In genomic region chr12:114355389-114356088, GRCh38 we compare ENCODE assay signal across 11 cellular contexts. TPM values are rescaled to one million over a fixed set of nuclear protein-coding genes. Genes with fewer than 3 reads are reported as not detected.
DNase-seq lines count a peak whose midpoint lies in the region; ATAC-seq and TF ChIP-seq lines count a peak whose summit lies in the region.
"Had no signal": no experiment of that assay in that cellular context is flagged by ENCODE, and none has a peak within 500 bp of the region (broad histone marks: within the 10 kb centered on the region; RNA-seq: fewer than 3 reads in every experiment).

No MANE protein-coding gene starts in this region.

- no peak overlapping the region for H3K27ac Mint-ChIP-seq in T-cell
- H3K27ac Mint-ChIP-seq: CD14-positive monocyte had no signal

- intact Hi-C loops in OCI-LY7 (cut with micrococcal nuclease; ENCODE audit: unreplicated experiment) (no loop called here), left cardiac atrium (cut with DNase I) (no loop called here), thyroid gland (cut with DNase I) (no loop called here), sigmoid colon (cut with DNase I) (no loop called here)

- H3K4me1 ChIP-seq in OCI-LY7 (ENCODE audit: insufficient read depth, low read length, poor library complexity, severe bottlenecking) (no peaks in the 10 kb centered on the region), thyroid gland (no peaks in the 10 kb centered on the region), sigmoid colon (no peaks in the 10 kb centered on the region)

- peak; percentile 5 for DNase-seq in stimulated activated CD4-positive, alpha-beta T cell treated with anti-CD3 and anti-CD28 coated beads, Interleukin-15, amount 100 ng/mL, for 24 hours
- no peak for DNase-seq in stimulated activated CD4-positive, alpha-beta T cell treated with anti-CD3 and anti-CD28 coated beads, Interleukin-4, amount 100 ng/mL, for 1 hour
- DNase-seq in OCI-LY7 (ENCODE audit: low spot score) (no peak), left cardiac atrium (peak; percentile 31), thyroid gland (no peak), T-cell (no peak), COLO829 (ENCODE audit: low spot score) (no peak), sigmoid colon (no peak)
- DNase-seq: activated CD8-positive, alpha-beta memory T cell treated with anti-CD3 and anti-CD28 coated beads for 24 hours; NCI-H446 had no signal

- no peak overlapping the region for H3K4me3 Mint-ChIP-seq in T-cell
- H3K4me3 Mint-ChIP-seq: CD14-positive monocyte had no signal

- H3K9me3 Mint-ChIP-seq in T-cell: peaks cover 5 to 8% (median 6%) of the 10 kb centered on the region in 3 donors

- no peaks in the 10 kb centered on the region for H3K36me3 ChIP-seq in OCI-LY7 (ENCODE audit: insufficient read depth, low read length)
- H3K36me3 ChIP-seq in thyroid gland: no peaks in the 10 kb centered on the region
- no peaks in the 10 kb centered on the region for H3K36me3 ChIP-seq in sigmoid colon

- H3K27ac ChIP-seq in OCI-LY7 (ENCODE audit: low read depth, low read length, poor library complexity, severe bottlenecking) (no peak overlapping the region), thyroid gland (no peak overlapping the region), sigmoid colon (no peak overlapping the region)

- H3K9me3 ChIP-seq in OCI-LY7 (ENCODE audit: low read length): no peaks in the 10 kb centered on the region
- no peaks in the 10 kb centered on the region for H3K9me3 ChIP-seq in thyroid gland
- no peaks in the 10 kb centered on the region for H3K9me3 ChIP-seq in sigmoid colon

- H4K20me1 ChIP-seq in OCI-LY7 (ENCODE audit: insufficient read depth, low read length): no peaks in the 10 kb centered on the region

- peak; percentile 62 to 73 for ATAC-seq in left cardiac atrium
- ATAC-seq in T-cell (replicated peaks in 1 of 4): no peak

- TF ChIP-seq CTCF in OCI-LY7 (conservative IDR thresholded peaks at IDR 0.05; ENCODE audit: low read length) (peak; percentile 40), thyroid gland (IDR thresholded peaks at IDR 0.05) (no peak), sigmoid colon (IDR thresholded peaks at IDR 0.05) (no peak)

- H3K9me2 ChIP-seq in OCI-LY7 (ENCODE audit: insufficient read depth, low read length): no peaks in the 10 kb centered on the region

- no peaks in the 10 kb centered on the region for H3K27me3 ChIP-seq in thyroid gland
- peaks cover 0 to 9% (median 0%) of the 10 kb centered on the region in 3 donors for H3K27me3 ChIP-seq in sigmoid colon

- WGBS in thyroid gland, 2 donors: 62 to 63% methylated on average over 12 to 14 of the region's 16 CpGs
- 59 to 61% methylated on average over 16 of the region's 16 CpGs for WGBS in sigmoid colon, 2 donors

- no peaks in the 10 kb centered on the region for H3K36me3 Mint-ChIP-seq in T-cell
- H3K36me3 Mint-ChIP-seq: CD14-positive monocyte had no signal

- CTCF ChIA-PET in OCI-LY7 (lab: Charles Lee; ENCODE audit: unreplicated experiment): no interaction called here
- CTCF ChIA-PET in T-cell (lab: Charles Lee): no interaction called here

- no peak overlapping the region for H3K4me2 ChIP-seq in OCI-LY7 (ENCODE audit: low read length)

- TF ChIP-seq POLR2A in thyroid gland (IDR thresholded peaks at IDR 0.05): no peak
- no peak for TF ChIP-seq POLR2A in sigmoid colon (IDR thresholded peaks at IDR 0.05)

- H3K4me1 Mint-ChIP-seq in T-cell: no peaks in the 10 kb centered on the region
- H3K4me1 Mint-ChIP-seq: CD14-positive monocyte had no signal

- POLR2A ChIA-PET in OCI-LY7 (lab: Charles Lee) (no interaction called here), T-cell (lab: Charles Lee) (interaction anchor here in 1 of 2 donors (0.6 kb wide), 1 partner anchor 287 kb away, joined by 3 read pairs; no protein-coding TSS in a partner anchor)

- H3K79me2 ChIP-seq in OCI-LY7 (ENCODE audit: insufficient read depth, low read depth, low read length): no peaks in the 10 kb centered on the region

- BruUV-seq in OCI-LY7 (replicated peaks; lab: Mats Ljungman, UMichigan): no TSS peak

- no peak overlapping the region for H2AFZ ChIP-seq in OCI-LY7 (ENCODE audit: low read length)

- H3K4me3 ChIP-seq in OCI-LY7 (ENCODE audit: low read depth, low read length, poor library complexity, severe bottlenecking): no peak overlapping the region
- H3K4me3 ChIP-seq in thyroid gland (replicated peaks in 1 of 3): no peak overlapping the region
- H3K4me3 ChIP-seq in sigmoid colon: no peak overlapping the region

- peaks cover 5 to 14% of the 10 kb centered on the region in 2 donors for H3K27me3 Mint-ChIP-seq in T-cell

- no peak for TF ChIP-seq EP300 in sigmoid colon (IDR thresholded peaks at IDR 0.05)

RNA-seq across cellular contexts. Expression of gene TBX5, which starts 50.4 kb away (rescaled TPM):
- total RNA-seq in OCI-LY7 (2014; rRNA removed; shearing (Covaris generic)): not detected in 2 replicates
- total RNA-seq in OCI-LY7 (2022) (not detected in 2 replicates), left cardiac atrium (100 to 1,000 TPM; 116 to 236 TPM), thyroid gland (1 to 10 TPM in 2 of 4 donors, under 1 TPM in 2; 0.27 to 2.3 (median 1.0) TPM), T-cell (under 1 TPM in 1 of 5 donors, not detected in 4; 0.13 TPM), sigmoid colon (not detected)
- not detected for polyA plus RNA-seq in sigmoid colon
- polyA plus RNA-seq: CD14-positive monocyte had no signal

Comparison
In these comparisons a context has a peak if more than half of its experiments do, and no peak if none do; other contexts are left out.
1. DNase-seq: peak in stimulated activated CD4-positive, alpha-beta T cell treated with anti-CD3 and anti-CD28 coated beads, Interleukin-15, amount 100 ng/mL, for 24 hours (single experiment) and left cardiac atrium (single experiment); none in stimulated activated CD4-positive, alpha-beta T cell treated with anti-CD3 and anti-CD28 coated beads, Interleukin-4, amount 100 ng/mL, for 1 hour (single experiment), OCI-LY7 (single experiment), thyroid gland (0 of 2), T-cell (0 of 34), COLO829 (single experiment) and sigmoid colon (single experiment).
2. ATAC-seq: peak in left cardiac atrium (2 of 2); none in T-cell (0 of 4).
3. RNA of gene TBX5, which starts 50.4 kb away (total RNA-seq): 116 to 236 TPM in left cardiac atrium; 0.27 to 2.3 TPM in thyroid gland, 0.13 TPM in T-cell, not detected in OCI-LY7 and not detected in sigmoid colon; every median in the first group is over 10 times any median in the second.